In the genomic region with DNA sequence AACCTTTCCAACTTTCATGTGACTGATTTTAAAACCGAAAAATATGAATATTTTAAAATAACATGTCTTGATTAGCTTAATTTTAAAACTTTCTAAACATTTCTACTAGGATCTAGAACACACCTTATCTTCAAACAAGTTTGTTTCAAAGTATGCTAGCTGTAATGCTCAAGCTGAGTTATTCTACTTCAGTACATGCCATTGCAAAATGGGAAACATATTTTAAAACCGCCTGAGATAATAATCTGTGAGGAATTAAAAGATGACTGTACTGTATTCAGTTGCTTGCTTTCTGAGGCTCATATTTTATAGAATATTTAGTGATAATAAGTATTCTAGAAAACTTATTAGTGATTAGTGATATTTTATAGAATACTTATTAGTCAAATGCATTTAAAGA, we compare ENCODE assay signal across 3 cellular contexts.
TF ChIP-seq lines count a peak whose summit lies in the region.

No MANE protein-coding gene starts in this region.

TF ChIP-seq in SK-N-SH treated with all-trans-retinoic acid at 6 μM for 48 hours, 23 proteins besides CTCF, POLR2A, EP300 and RAD21 (continues in another document):
- TF ChIP-seq POU6F1 (CRISPR knock-in tag; IDR thresholded peaks at IDR 0.05; ENCODE audit: borderline replicate concordance, low read depth): no peak
- TF ChIP-seq TSHZ2 (CRISPR knock-in tag; IDR thresholded peaks at IDR 0.05): no peak
- TF ChIP-seq BACH2 (CRISPR knock-in tag; IDR thresholded peaks at IDR 0.05; ENCODE audit: borderline replicate concordance): no peak
- TF ChIP-seq RARB (CRISPR knock-in tag; IDR thresholded peaks at IDR 0.05): no peak
- TF ChIP-seq PPARA (CRISPR knock-in tag; IDR thresholded peaks at IDR 0.05; ENCODE audit: borderline replicate concordance): no peak
- TF ChIP-seq ZNF565 (CRISPR knock-in tag; conservative IDR thresholded peaks at IDR 0.05; ENCODE audit: low read depth): no peak
- no peak for TF ChIP-seq ZC3H10 (CRISPR knock-in tag; IDR thresholded peaks at IDR 0.05)
- no peak for TF ChIP-seq GLIS3 (CRISPR knock-in tag; IDR thresholded peaks at IDR 0.05)
- no peak for TF ChIP-seq TOX (CRISPR knock-in tag; IDR thresholded peaks at IDR 0.05; ENCODE audit: borderline replicate concordance)
- TF ChIP-seq ARNTL (CRISPR knock-in tag; IDR thresholded peaks at IDR 0.05; ENCODE audit: borderline replicate concordance, low read depth): no peak
- TF ChIP-seq SNAI2 (CRISPR knock-in tag; IDR thresholded peaks at IDR 0.05): no peak

TF ChIP-seq in SK-N-SH, 30 proteins besides CTCF, POLR2A, EP300 and RAD21:
- TF ChIP-seq, protein P1, sequence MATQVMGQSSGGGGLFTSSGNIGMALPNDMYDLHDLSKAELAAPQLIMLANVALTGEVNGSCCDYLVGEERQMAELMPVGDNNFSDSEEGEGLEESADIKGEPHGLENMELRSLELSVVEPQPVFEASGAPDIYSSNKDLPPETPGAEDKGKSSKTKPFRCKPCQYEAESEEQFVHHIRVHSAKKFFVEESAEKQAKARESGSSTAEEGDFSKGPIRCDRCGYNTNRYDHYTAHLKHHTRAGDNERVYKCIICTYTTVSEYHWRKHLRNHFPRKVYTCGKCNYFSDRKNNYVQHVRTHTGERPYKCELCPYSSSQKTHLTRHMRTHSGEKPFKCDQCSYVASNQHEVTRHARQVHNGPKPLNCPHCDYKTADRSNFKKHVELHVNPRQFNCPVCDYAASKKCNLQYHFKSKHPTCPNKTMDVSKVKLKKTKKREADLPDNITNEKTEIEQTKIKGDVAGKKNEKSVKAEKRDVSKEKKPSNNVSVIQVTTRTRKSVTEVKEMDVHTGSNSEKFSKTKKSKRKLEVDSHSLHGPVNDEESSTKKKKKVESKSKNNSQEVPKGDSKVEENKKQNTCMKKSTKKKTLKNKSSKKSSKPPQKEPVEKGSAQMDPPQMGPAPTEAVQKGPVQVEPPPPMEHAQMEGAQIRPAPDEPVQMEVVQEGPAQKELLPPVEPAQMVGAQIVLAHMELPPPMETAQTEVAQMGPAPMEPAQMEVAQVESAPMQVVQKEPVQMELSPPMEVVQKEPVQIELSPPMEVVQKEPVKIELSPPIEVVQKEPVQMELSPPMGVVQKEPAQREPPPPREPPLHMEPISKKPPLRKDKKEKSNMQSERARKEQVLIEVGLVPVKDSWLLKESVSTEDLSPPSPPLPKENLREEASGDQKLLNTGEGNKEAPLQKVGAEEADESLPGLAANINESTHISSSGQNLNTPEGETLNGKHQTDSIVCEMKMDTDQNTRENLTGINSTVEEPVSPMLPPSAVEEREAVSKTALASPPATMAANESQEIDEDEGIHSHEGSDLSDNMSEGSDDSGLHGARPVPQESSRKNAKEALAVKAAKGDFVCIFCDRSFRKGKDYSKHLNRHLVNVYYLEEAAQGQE (IDR thresholded peaks at IDR 0.05; ENCODE audit: low read depth, low read length): no peak
- TF ChIP-seq ELF1 (IDR thresholded peaks at IDR 0.05) (no peak), TAF1 (IDR thresholded peaks at IDR 0.05; ENCODE audit: borderline replicate concordance, low read depth, low read length) (no peak), RCOR1 (IDR thresholded peaks at IDR 0.05; ENCODE audit: low read length) (no peak), FOXJ3 (CRISPR knock-in tag; IDR thresholded peaks at IDR 0.05) (no peak), POLR2AphosphoS5 (IDR thresholded peaks at IDR 0.05; ENCODE audit: low read depth, low read length) (no peak)

TF ChIP-seq in K562, 482 proteins besides CTCF, POLR2A, EP300 and RAD21 (continued from another document):
- TF ChIP-seq, protein P2, sequence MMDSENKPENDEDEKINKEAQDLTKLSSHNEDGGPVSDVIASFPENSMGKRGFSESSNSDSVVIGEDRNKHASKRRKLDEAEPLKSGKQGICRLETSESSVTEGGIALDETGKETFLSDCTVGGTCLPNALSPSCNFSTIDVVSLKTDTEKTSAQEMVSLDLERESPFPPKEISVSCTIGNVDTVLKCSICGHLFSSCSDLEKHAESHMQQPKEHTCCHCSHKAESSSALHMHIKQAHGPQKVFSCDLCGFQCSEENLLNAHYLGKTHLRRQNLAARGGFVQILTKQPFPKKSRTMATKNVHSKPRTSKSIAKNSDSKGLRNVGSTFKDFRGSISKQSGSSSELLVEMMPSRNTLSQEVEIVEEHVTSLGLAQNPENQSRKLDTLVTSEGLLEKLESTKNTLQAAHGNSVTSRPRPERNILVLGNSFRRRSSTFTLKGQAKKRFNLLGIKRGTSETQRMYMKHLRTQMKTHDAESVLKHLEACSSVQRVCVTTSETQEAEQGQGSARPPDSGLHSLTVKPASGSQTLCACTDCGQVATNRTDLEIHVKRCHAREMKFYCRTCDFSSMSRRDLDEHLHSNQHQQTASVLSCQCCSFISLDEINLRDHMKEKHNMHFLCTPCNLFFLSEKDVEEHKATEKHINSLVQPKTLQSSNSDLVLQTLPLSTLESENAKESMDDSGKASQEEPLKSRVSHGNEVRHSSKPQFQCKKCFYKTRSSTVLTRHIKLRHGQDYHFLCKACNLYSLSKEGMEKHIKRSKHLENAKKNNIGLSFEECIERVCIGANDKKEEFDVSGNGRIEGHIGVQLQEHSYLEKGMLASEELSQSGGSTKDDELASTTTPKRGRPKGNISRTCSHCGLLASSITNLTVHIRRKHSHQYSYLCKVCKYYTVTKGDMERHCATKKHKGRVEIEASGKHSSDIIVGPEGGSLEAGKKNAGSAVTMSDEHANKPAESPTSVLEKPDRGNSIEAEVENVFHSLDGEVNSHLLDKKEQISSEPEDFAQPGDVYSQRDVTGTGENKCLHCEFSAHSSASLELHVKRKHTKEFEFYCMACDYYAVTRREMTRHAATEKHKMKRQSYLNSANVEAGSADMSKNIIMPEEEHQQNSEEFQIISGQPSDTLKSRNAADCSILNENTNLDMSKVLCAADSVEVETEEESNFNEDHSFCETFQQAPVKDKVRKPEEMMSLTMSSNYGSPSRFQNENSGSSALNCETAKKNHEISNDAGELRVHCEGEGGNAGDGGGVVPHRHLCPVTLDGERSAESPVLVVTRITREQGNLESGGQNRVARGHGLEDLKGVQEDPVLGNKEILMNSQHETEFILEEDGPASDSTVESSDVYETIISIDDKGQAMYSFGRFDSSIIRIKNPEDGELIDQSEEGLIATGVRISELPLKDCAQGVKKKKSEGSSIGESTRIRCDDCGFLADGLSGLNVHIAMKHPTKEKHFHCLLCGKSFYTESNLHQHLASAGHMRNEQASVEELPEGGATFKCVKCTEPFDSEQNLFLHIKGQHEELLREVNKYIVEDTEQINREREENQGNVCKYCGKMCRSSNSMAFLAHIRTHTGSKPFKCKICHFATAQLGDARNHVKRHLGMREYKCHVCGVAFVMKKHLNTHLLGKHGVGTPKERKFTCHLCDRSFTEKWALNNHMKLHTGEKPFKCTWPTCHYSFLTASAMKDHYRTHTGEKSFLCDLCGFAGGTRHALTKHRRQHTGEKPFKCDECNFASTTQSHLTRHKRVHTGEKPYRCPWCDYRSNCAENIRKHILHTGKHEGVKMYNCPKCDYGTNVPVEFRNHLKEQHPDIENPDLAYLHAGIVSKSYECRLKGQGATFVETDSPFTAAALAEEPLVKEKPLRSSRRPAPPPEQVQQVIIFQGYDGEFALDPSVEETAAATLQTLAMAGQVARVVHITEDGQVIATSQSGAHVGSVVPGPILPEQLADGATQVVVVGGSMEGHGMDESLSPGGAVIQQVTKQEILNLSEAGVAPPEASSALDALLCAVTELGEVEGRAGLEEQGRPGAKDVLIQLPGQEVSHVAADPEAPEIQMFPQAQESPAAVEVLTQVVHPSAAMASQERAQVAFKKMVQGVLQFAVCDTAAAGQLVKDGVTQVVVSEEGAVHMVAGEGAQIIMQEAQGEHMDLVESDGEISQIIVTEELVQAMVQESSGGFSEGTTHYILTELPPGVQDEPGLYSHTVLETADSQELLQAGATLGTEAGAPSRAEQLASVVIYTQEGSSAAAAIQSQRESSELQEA (IDR thresholded peaks at IDR 0.05; ENCODE audit: low read depth): no peak
- TF ChIP-seq KDM5B (IDR thresholded peaks at IDR 0.05; ENCODE audit: insufficient replicate concordance, low read depth, low read length): no peak
